In the genomic region with DNA sequence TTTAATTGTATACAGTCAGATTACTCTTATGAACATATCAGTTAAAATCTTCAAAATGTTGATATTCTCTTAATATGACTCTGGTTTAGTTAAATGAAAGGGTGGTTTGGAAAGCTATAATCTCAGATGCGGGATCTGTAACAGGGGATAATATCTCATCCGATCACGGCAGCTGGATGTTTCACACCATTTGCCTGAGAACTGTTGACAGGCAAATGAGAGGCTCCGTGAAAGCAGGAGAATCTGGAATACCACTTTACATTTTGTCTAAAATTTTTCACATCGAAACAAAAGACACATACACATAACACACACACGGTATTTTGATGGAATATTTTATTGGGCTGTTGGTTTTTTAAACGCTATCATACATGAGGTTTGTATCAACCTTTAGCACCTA, we compare ENCODE assay signal across 3 cellular contexts.
"Had no signal": no experiment of that assay in that cellular context is flagged by ENCODE, and none has a peak within 500 bp of the region (broad histone marks: within the 10 kb centered on the region; RNA-seq: fewer than 3 reads in every experiment).

No MANE protein-coding gene starts in this region.

- DNase-seq: GDM1, GF-D8 had no signal

- H3K4me3 ChIP-seq: GM12878 had no signal
